Comparison of ENCODE assay signal across 18 cellular contexts in genomic region chr19:4414144-4414799, GRCh38. TPM values are rescaled to one million over a fixed set of nuclear protein-coding genes. Genes with fewer than 3 reads are reported as not detected.
A peak's percentile ranks its signal among the peaks of the same experiment; 100 is the strongest.
DNase-seq lines count a peak whose midpoint lies in the region; ATAC-seq, FAIRE-seq and TF ChIP-seq lines count a peak whose summit lies in the region.
"Had no signal": no experiment of that assay in that cellular context is flagged by ENCODE, and none has a peak within 500 bp of the region (broad histone marks: within the 10 kb centered on the region; RNA-seq: fewer than 3 reads in every experiment).

No MANE protein-coding gene starts in this region.

- H3K4me1 Mint-ChIP-seq in activated T-helper 1 cell treated with anti-CD3 and anti-CD28 coated beads, Interleukin-12 subunit alpha, Interleukin-12 subunit beta, Interleukin-2, Interleukin-4 antibody, amounts not matched to agents 30 ng/mL and 10 ng/mL and 1 ng/mL, durations not matched to agents 14 hours and 24 hours and 36 hours (ENCODE audit: low read depth), result no peaks in the 10 kb centered on the region

- peaks cover 23% of the 10 kb centered on the region for H3K36me3 Mint-ChIP-seq in activated T-helper 1 cell treated with anti-CD3 and anti-CD28 coated beads, Interleukin-12 subunit alpha, Interleukin-12 subunit beta, Interleukin-2, Interleukin-4 antibody, amounts not matched to agents 30 ng/mL and 10 ng/mL and 1 ng/mL, durations not matched to agents 14 hours and 24 hours and 36 hours (ENCODE audit: low read depth)

- POLR2A ChIA-PET in A549 (lab: Yijun Ruan, JAX), result no interaction called here

- no peak overlapping the region for H3K27ac ChIP-seq in A549
- H3K27ac ChIP-seq: psoas muscle, upper lobe of right lung had no signal

- no peak for DNase-seq in A549 (ENCODE audit: low read depth in 1 of 2, low spot score in 1 of 2)
- DNase-seq in HT1080 (ENCODE audit: low read depth), result peak; percentile 8
- peak; percentile 41 for DNase-seq in bronchial epithelial cell (ENCODE audit: low read depth)
- DNase-seq in kidney tubule cell (ENCODE audit: low spot score), result peak; percentile 16
- DNase-seq in HTR-8/SVneo (ENCODE audit: insufficient read length, low spot score), result no peak
- no peak for DNase-seq in NCI-H748 treated with DMSO at 0.1 percent for 48 hours (lab: John Stamatoyannopoulos, UW)
- no peak for DNase-seq in RKO (ENCODE audit: low spot score)
- DNase-seq in activated T-helper 1 cell treated with anti-CD3 and anti-CD28 coated beads, Interleukin-12 subunit alpha, Interleukin-12 subunit beta, Interleukin-2, Interleukin-4 antibody, amounts not matched to agents 30 ng/mL and 10 ng/mL and 1 ng/mL, durations not matched to agents 14 hours and 24 hours and 36 hours (ENCODE audit: low spot score), result no peak
- DNase-seq: activated CD4-positive, alpha-beta T cell treated with anti-CD3 and anti-CD28 coated beads, Interleukin-2, amount 50 U/mL, for 4 hours; AML-193; kidney; NCI-H1436 treated with DMSO at 0.1 percent for 48 hours; NCI-H510A treated with DMSO at 0.1 percent for 48 hours; psoas muscle; RPMI8226; stimulated activated CD4-positive, alpha-beta T cell treated with anti-CD3 and anti-CD28 coated beads, Interleukin-1b, Interleukin-23, amount 100 ng/mL, for 48 hours; upper lobe of right lung had no signal

- H3K4me3 Mint-ChIP-seq in activated T-helper 1 cell treated with anti-CD3 and anti-CD28 coated beads, Interleukin-12 subunit alpha, Interleukin-12 subunit beta, Interleukin-2, Interleukin-4 antibody, amounts not matched to agents 30 ng/mL and 10 ng/mL and 1 ng/mL, durations not matched to agents 14 hours and 24 hours and 36 hours, result no peak overlapping the region
- H3K4me3 Mint-ChIP-seq: T-helper 2 cell treated with Interferon-gamma antibody and Interleukin-4, amounts not matched to agents 5 μg/mL and 100 μg/mL, for 36 hours had no signal

- H3K4me3 ChIP-seq in A549 (no peak overlapping the region), bronchial epithelial cell (ENCODE audit: low read depth, low read length) (no peak overlapping the region)
- H3K4me3 ChIP-seq: psoas muscle, upper lobe of right lung had no signal

- intact Hi-C loops in activated T-helper 1 cell treated with anti-CD3 and anti-CD28 coated beads, Interleukin-12 subunit alpha, Interleukin-12 subunit beta, Interleukin-2, Interleukin-4 antibody, amounts not matched to agents 30 ng/mL and 10 ng/mL and 1 ng/mL, durations not matched to agents 14 hours and 24 hours and 36 hours (cut with micrococcal nuclease), result no loop called here

- H3K9me3 Mint-ChIP-seq in activated T-helper 1 cell treated with anti-CD3 and anti-CD28 coated beads, Interleukin-12 subunit alpha, Interleukin-12 subunit beta, Interleukin-2, Interleukin-4 antibody, amounts not matched to agents 30 ng/mL and 10 ng/mL and 1 ng/mL, durations not matched to agents 14 hours and 24 hours and 36 hours, result no peaks in the 10 kb centered on the region
- H3K9me3 Mint-ChIP-seq: T-helper 2 cell treated with Interferon-gamma antibody and Interleukin-4, amounts not matched to agents 5 μg/mL and 100 μg/mL, for 36 hours had no signal

- H3K27me3 ChIP-seq in bronchial epithelial cell (ENCODE audit: control insufficient read depth, insufficient read depth, low read length), result no peaks in the 10 kb centered on the region
- H3K27me3 ChIP-seq: upper lobe of right lung had no signal

- H3K27me3 Mint-ChIP-seq in activated T-helper 1 cell treated with anti-CD3 and anti-CD28 coated beads, Interleukin-12 subunit alpha, Interleukin-12 subunit beta, Interleukin-2, Interleukin-4 antibody, amounts not matched to agents 30 ng/mL and 10 ng/mL and 1 ng/mL, durations not matched to agents 14 hours and 24 hours and 36 hours (ENCODE audit: insufficient read depth), result no peaks in the 10 kb centered on the region

- TF ChIP-seq CTCF in A549 (IDR thresholded peaks at IDR 0.05), result no peak
- TF ChIP-seq CTCF in bronchial epithelial cell (IDR thresholded peaks at IDR 0.05; ENCODE audit: insufficient read depth, low read length, severe bottlenecking), result no peak

- WGBS in A549 (ENCODE audit: missing lambda C conversion rate), result 78% methylated on average over 7 of the region's 7 CpGs

- no peak overlapping the region for H3K4me2 ChIP-seq in A549

- TF ChIP-seq EP300 in A549 (IDR thresholded peaks at IDR 0.05), result no peak

- CTCF ChIA-PET in A549 (lab: Yijun Ruan, JAX), result interaction anchor here (0.6 to 4.4 kb wide), 3 partner anchors 13 to 208 kb away, joined by 3 to 28 read pairs (median 15); partner anchors contain the start of genes CHAF1A and SH3GL1

- no peak overlapping the region for H3K27ac Mint-ChIP-seq in activated T-helper 1 cell treated with anti-CD3 and anti-CD28 coated beads, Interleukin-12 subunit alpha, Interleukin-12 subunit beta, Interleukin-2, Interleukin-4 antibody, amounts not matched to agents 30 ng/mL and 10 ng/mL and 1 ng/mL, durations not matched to agents 14 hours and 24 hours and 36 hours
- H3K27ac Mint-ChIP-seq: T-helper 2 cell treated with Interferon-gamma antibody and Interleukin-4, amounts not matched to agents 5 μg/mL and 100 μg/mL, for 36 hours had no signal

- no peak for FAIRE-seq in A549 (lab: Jason Lieb, UNC)
- no peak for FAIRE-seq in bronchial epithelial cell (lab: Jason Lieb, UNC)
- no peak for FAIRE-seq in HTR-8/SVneo (lab: Jason Lieb, UNC)
- FAIRE-seq: kidney had no signal

- no peaks in the 10 kb centered on the region for H3K9me3 ChIP-seq in A549
- H3K9me3 ChIP-seq: psoas muscle, upper lobe of right lung had no signal

- peaks cover 1% of the 10 kb centered on the region for H3K36me3 ChIP-seq in bronchial epithelial cell (ENCODE audit: control insufficient read depth, insufficient read depth, low read length)

- no peak for TF ChIP-seq RAD21 in A549 (conservative IDR thresholded peaks at IDR 0.05 in 1 of 2, IDR thresholded peaks at IDR 0.05 in 1 of 2)

- peak in 1 of 2 experiments; percentile 47; a peak in 1 of 6 replicates for ATAC-seq in A549
- ATAC-seq: psoas muscle, upper lobe of right lung had no signal

- H3K4me1 ChIP-seq in A549, result peaks cover 9% of the 10 kb centered on the region; the same call in 1 of the 3 replicates
- H3K4me1 ChIP-seq: upper lobe of right lung had no signal

- TF ChIP-seq POLR2A in A549 (IDR thresholded peaks at IDR 0.05; ENCODE audit: low read length), result no peak

RNA-seq across cellular contexts. Expression of gene CHAF1A, which starts 11.8 kb away (rescaled TPM):
- polyA plus RNA-seq in A549 (2011; rRNA removed), result 11.7 and 15.6 TPM in 2 replicates
- polyA plus RNA-seq in A549 (2012; cell fraction: cytosol; rRNA removed), result 44.7 and 63.7 TPM in 2 replicates
- 92.1 and 129 TPM in 2 replicates for polyA plus RNA-seq in A549 (2012; cell fraction: nucleus; rRNA removed)
- 24.7 to 28.0 TPM (median 27.0 TPM) in 3 replicates for polyA plus RNA-seq in A549 (2017; fragmentation: RNase III; extraction: RNeasy Plus Mini Kit Qiagen cat#74134 plus additional on column Dnase treatment)
- polyA minus RNA-seq in A549 (2011; rRNA and poly(A)+ RNA removed), result 12.2 and 12.9 TPM in 2 replicates
- 26.5 and 44.1 TPM in 2 replicates for total RNA-seq in HT1080 (2014; rRNA removed; shearing (Covaris generic))
- 28.2 and 38.1 TPM in 2 replicates for polyA plus RNA-seq in HT1080 (2015; cell fraction: cytosol; rRNA removed)
- polyA plus RNA-seq in HT1080 (2015; cell fraction: nucleus; rRNA removed), result 42.1 and 50.3 TPM in 2 replicates
- total RNA-seq in bronchial epithelial cell, result 3.7 and 7.9 TPM in 2 replicates
- total RNA-seq in activated T-helper 1 cell treated with anti-CD3 and anti-CD28 coated beads, Interleukin-12 subunit alpha, Interleukin-12 subunit beta, Interleukin-2, Interleukin-4 antibody, amounts not matched to agents 30 ng/mL and 10 ng/mL and 1 ng/mL, durations not matched to agents 14 hours and 24 hours and 36 hours, result 106 and 107 TPM in 2 replicates

RNA-seq across cellular contexts. Expression of gene SH3GL1, which starts 13.9 kb away (rescaled TPM):
- 18.2 and 20.1 TPM in 2 replicates for polyA plus RNA-seq in A549 (2011; rRNA removed)
- polyA plus RNA-seq in A549 (2012; cell fraction: cytosol; rRNA removed), result 61.4 and 83.2 TPM in 2 replicates
- polyA plus RNA-seq in A549 (2012; cell fraction: nucleus; rRNA removed), result 59.4 and 68.5 TPM in 2 replicates
- polyA plus RNA-seq in A549 (2017; fragmentation: RNase III; extraction: RNeasy Plus Mini Kit Qiagen cat#74134 plus additional on column Dnase treatment), result 34.7 to 36.0 TPM (median 35.1 TPM) in 3 replicates
- 9.7 and 18.8 TPM in 2 replicates for polyA minus RNA-seq in A549 (2011; rRNA and poly(A)+ RNA removed)
- 46.6 and 62.9 TPM in 2 replicates for total RNA-seq in HT1080 (2014; rRNA removed; shearing (Covaris generic))
- polyA plus RNA-seq in HT1080 (2015; cell fraction: cytosol; rRNA removed), result 94.3 and 111 TPM in 2 replicates
- 59.8 and 62.6 TPM in 2 replicates for polyA plus RNA-seq in HT1080 (2015; cell fraction: nucleus; rRNA removed)
- 23.4 and 55.3 TPM in 2 replicates for total RNA-seq in bronchial epithelial cell
- 50.3 and 54.2 TPM in 2 replicates for total RNA-seq in activated T-helper 1 cell treated with anti-CD3 and anti-CD28 coated beads, Interleukin-12 subunit alpha, Interleukin-12 subunit beta, Interleukin-2, Interleukin-4 antibody, amounts not matched to agents 30 ng/mL and 10 ng/mL and 1 ng/mL, durations not matched to agents 14 hours and 24 hours and 36 hours

RNA-seq across cellular contexts. Expression of gene UBXN6, which starts 43.3 kb away (rescaled TPM):
- polyA plus RNA-seq in A549 (2011; rRNA removed), result 19.9 and 23.0 TPM in 2 replicates
- polyA plus RNA-seq in A549 (2012; cell fraction: cytosol; rRNA removed), result 40.4 and 48.2 TPM in 2 replicates
- 57.3 and 59.8 TPM in 2 replicates for polyA plus RNA-seq in A549 (2012; cell fraction: nucleus; rRNA removed)
- polyA plus RNA-seq in A549 (2017; fragmentation: RNase III; extraction: RNeasy Plus Mini Kit Qiagen cat#74134 plus additional on column Dnase treatment), result 27.4 to 32.7 TPM (median 31.6 TPM) in 3 replicates
- polyA minus RNA-seq in A549 (2011; rRNA and poly(A)+ RNA removed), result 20.0 and 22.9 TPM in 2 replicates
- total RNA-seq in HT1080 (2014; rRNA removed; shearing (Covaris generic)), result 48.4 and 75.4 TPM in 2 replicates
- 80.9 and 87.9 TPM in 2 replicates for polyA plus RNA-seq in HT1080 (2015; cell fraction: cytosol; rRNA removed)
- polyA plus RNA-seq in HT1080 (2015; cell fraction: nucleus; rRNA removed), result 57.1 and 63.2 TPM in 2 replicates
- total RNA-seq in bronchial epithelial cell, result 116 and 119 TPM in 2 replicates
- 49.5 and 51.0 TPM in 2 replicates for total RNA-seq in activated T-helper 1 cell treated with anti-CD3 and anti-CD28 coated beads, Interleukin-12 subunit alpha, Interleukin-12 subunit beta, Interleukin-2, Interleukin-4 antibody, amounts not matched to agents 30 ng/mL and 10 ng/mL and 1 ng/mL, durations not matched to agents 14 hours and 24 hours and 36 hours

RNA-seq across cellular contexts. Expression of gene HDGFL2, which starts 57.8 kb away (rescaled TPM):
- 8.9 and 10.8 TPM in 2 replicates for polyA plus RNA-seq in A549 (2011; rRNA removed)
- 26.0 and 26.6 TPM in 2 replicates for polyA plus RNA-seq in A549 (2012; cell fraction: cytosol; rRNA removed)
- 41.1 and 42.8 TPM in 2 replicates for polyA plus RNA-seq in A549 (2012; cell fraction: nucleus; rRNA removed)
- 29.6 to 36.1 TPM (median 34.3 TPM) in 3 replicates for polyA plus RNA-seq in A549 (2017; fragmentation: RNase III; extraction: RNeasy Plus Mini Kit Qiagen cat#74134 plus additional on column Dnase treatment)
- 10.1 and 11.1 TPM in 2 replicates for polyA minus RNA-seq in A549 (2011; rRNA and poly(A)+ RNA removed)
- 21.4 and 26.4 TPM in 2 replicates for total RNA-seq in HT1080 (2014; rRNA removed; shearing (Covaris generic))
- 40.6 and 45.7 TPM in 2 replicates for polyA plus RNA-seq in HT1080 (2015; cell fraction: cytosol; rRNA removed)
- polyA plus RNA-seq in HT1080 (2015; cell fraction: nucleus; rRNA removed), result 66.1 and 68.7 TPM in 2 replicates
- 35.0 and 45.7 TPM in 2 replicates for total RNA-seq in bronchial epithelial cell
- total RNA-seq in activated T-helper 1 cell treated with anti-CD3 and anti-CD28 coated beads, Interleukin-12 subunit alpha, Interleukin-12 subunit beta, Interleukin-2, Interleukin-4 antibody, amounts not matched to agents 30 ng/mL and 10 ng/mL and 1 ng/mL, durations not matched to agents 14 hours and 24 hours and 36 hours, result 66.4 and 70.0 TPM in 2 replicates

Comparison
In these comparisons a context has a peak if more than half of its experiments do, and no peak if none do; other contexts are left out.
1. DNase-seq: peak in HT1080 (single experiment), bronchial epithelial cell (single experiment) and kidney tubule cell (single experiment); none in A549 (0 of 2), HTR-8/SVneo (single experiment), NCI-H748 treated with DMSO at 0.1 percent for 48 hours (single experiment), RKO (single experiment) and activated T-helper 1 cell treated with anti-CD3 and anti-CD28 coated beads, Interleukin-12 subunit alpha, Interleukin-12 subunit beta, Interleukin-2, Interleukin-4 antibody, amounts not matched to agents 30 ng/mL and 10 ng/mL and 1 ng/mL, durations not matched to agents 14 hours and 24 hours and 36 hours (single experiment).